ENCODE assay signal across 12 cellular contexts in genomic region chr11:7597620-7598019, GRCh38.
DNase-seq lines count a peak whose midpoint lies in the region; ATAC-seq and TF ChIP-seq lines count a peak whose summit lies in the region.
"Had no signal": no experiment of that assay in that cellular context is flagged by ENCODE, and none has a peak within 500 bp of the region (broad histone marks: within the 10 kb centered on the region; RNA-seq: fewer than 3 reads in every experiment).

No MANE protein-coding gene starts in this region.

- H3K4me1 Mint-ChIP-seq in activated naive CD8-positive, alpha-beta T cell treated with anti-CD3 and anti-CD28 coated beads for 36 hours: peaks cover 5% of the 10 kb centered on the region

- intact Hi-C loops in adrenal gland (cut with DNase I): no loop called here

- H3K9me3 ChIP-seq in lung (ENCODE audit: control insufficient read depth in 2 of 2, insufficient read depth in 1 of 2, low read length in 1 of 2) (no peaks in the 10 kb centered on the region), adrenal gland (replicated peaks in 1 of 3) (no peaks in the 10 kb centered on the region)
- H3K9me3 ChIP-seq: A549 had no signal

- no peaks in the 10 kb centered on the region for H3K36me3 ChIP-seq in lung (ENCODE audit: control insufficient read depth in 2 of 2, insufficient read depth in 2 of 2, low read length in 2 of 2)
- no peaks in the 10 kb centered on the region for H3K36me3 ChIP-seq in adrenal gland (replicated peaks in 1 of 2)

- H3K27ac ChIP-seq in VCaP (peak overlapping the region; percentile 97), lung (ENCODE audit: low read depth in 1 of 2, low read length in 1 of 2) (peak overlapping the region in 1 of 2 donors; percentile 78), adrenal gland (no peak overlapping the region)

- TF ChIP-seq CTCF in VCaP (conservative IDR thresholded peaks at IDR 0.05) (no peak), lung (IDR thresholded peaks at IDR 0.05; ENCODE audit: control extremely low read depth, extremely low read depth) (no peak), adrenal gland (IDR thresholded peaks at IDR 0.05) (no peak)

- no peaks in the 10 kb centered on the region for H3K9me3 Mint-ChIP-seq in activated naive CD8-positive, alpha-beta T cell treated with anti-CD3 and anti-CD28 coated beads for 36 hours

- H3K27me3 ChIP-seq in lung (ENCODE audit: control insufficient read depth, insufficient read depth): no peaks in the 10 kb centered on the region
- no peaks in the 10 kb centered on the region for H3K27me3 ChIP-seq in adrenal gland

- H3K27me3 Mint-ChIP-seq in activated naive CD8-positive, alpha-beta T cell treated with anti-CD3 and anti-CD28 coated beads for 36 hours: no peaks in the 10 kb centered on the region

- peaks cover 8% of the 10 kb centered on the region for H3K36me3 Mint-ChIP-seq in activated naive CD8-positive, alpha-beta T cell treated with anti-CD3 and anti-CD28 coated beads for 36 hours

- no peak overlapping the region for H3K27ac Mint-ChIP-seq in activated naive CD8-positive, alpha-beta T cell treated with anti-CD3 and anti-CD28 coated beads for 36 hours

- H3K4me3 ChIP-seq in lung (no peak overlapping the region), adrenal gland (no peak overlapping the region)
- H3K4me3 ChIP-seq: A549 had no signal

- DNase-seq in NCI-H2107 treated with DMSO at 0.1 percent for 48 hours (lab: John Stamatoyannopoulos, UW; ENCODE audit: unreplicated experiment) (peak; percentile 15), NCI-H2107 (lab: John Stamatoyannopoulos, UW) (no peak), lung (ENCODE audit: low spot score) (peak; percentile 80), ureter (ENCODE audit: low spot score) (peak; percentile 86), adrenal gland (no peak), foreskin melanocyte (no peak)
- DNase-seq in activated naive CD8-positive, alpha-beta T cell treated with anti-CD3 and anti-CD28 coated beads for 36 hours: no peak
- DNase-seq: effector CD8-positive, alpha-beta T cell; IMR-90; Right ventricle myocardium superior had no signal

- TF ChIP-seq POLR2A in adrenal gland (IDR thresholded peaks at IDR 0.05): no peak

- H3K4me1 ChIP-seq in lung (ENCODE audit: control insufficient read depth in 2 of 2, insufficient read depth in 2 of 2, low read length in 2 of 2): peaks cover 0 to 6% of the 10 kb centered on the region in 2 donors
- peaks cover 0 to 2% of the 10 kb centered on the region in 2 donors for H3K4me1 ChIP-seq in adrenal gland (replicated peaks in 1 of 2)

- peak; percentile 64 for ATAC-seq in lung (ENCODE audit: insufficient read depth, low FRiP score)
- ATAC-seq: A549 had no signal

- 60 to 73% methylated on average over 8 of the region's 8 CpGs for WGBS in lung, 2 donors
- 79 to 96% (median 83%) methylated on average over 2 to 8 of the region's 8 CpGs for WGBS in adrenal gland, 4 donors

- H3K4me3 Mint-ChIP-seq in activated naive CD8-positive, alpha-beta T cell treated with anti-CD3 and anti-CD28 coated beads for 36 hours: no peak overlapping the region

Comparison
In these comparisons a context has a peak if more than half of its experiments do, and no peak if none do; other contexts are left out.
1. DNase-seq: peak in NCI-H2107 treated with DMSO at 0.1 percent for 48 hours (single experiment), lung (single experiment) and ureter (single experiment); none in NCI-H2107 (single experiment), adrenal gland (0 of 7), activated naive CD8-positive, alpha-beta T cell treated with anti-CD3 and anti-CD28 coated beads for 36 hours (single experiment) and foreskin melanocyte (single experiment).